Comparison of ENCODE assay signal across 1 cellular context in the genomic region with DNA sequence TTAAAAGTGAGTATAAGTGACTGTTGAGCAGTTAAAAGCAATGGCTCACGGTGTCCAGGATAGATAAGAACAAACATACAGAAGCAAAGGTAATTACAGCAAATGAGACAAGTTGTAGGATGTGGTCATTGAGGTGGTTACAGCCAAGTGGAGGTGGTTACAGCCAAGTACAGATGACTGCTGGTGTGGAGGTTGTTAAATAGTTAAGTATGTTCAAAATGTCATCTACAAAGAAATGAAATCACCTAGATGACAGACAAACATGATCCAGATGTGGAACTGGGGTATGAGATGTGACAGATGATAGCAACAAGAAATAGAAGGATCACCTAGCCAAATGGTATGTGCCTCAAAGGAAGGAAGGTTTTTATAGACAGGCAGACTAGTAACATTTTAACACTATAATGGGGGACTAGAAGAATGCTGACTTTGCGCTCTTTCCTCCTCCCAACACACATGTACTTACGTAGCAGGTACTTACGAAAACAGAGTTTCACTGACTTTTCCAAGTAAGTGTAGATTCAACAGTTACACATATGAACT.
TF ChIP-seq lines count a peak whose summit lies in the region.

No MANE protein-coding gene starts in this region.

TF ChIP-seq in GM23338, 12 proteins besides CTCF, POLR2A, EP300 and RAD21 (continued from another document):
- TF ChIP-seq, protein P1, sequence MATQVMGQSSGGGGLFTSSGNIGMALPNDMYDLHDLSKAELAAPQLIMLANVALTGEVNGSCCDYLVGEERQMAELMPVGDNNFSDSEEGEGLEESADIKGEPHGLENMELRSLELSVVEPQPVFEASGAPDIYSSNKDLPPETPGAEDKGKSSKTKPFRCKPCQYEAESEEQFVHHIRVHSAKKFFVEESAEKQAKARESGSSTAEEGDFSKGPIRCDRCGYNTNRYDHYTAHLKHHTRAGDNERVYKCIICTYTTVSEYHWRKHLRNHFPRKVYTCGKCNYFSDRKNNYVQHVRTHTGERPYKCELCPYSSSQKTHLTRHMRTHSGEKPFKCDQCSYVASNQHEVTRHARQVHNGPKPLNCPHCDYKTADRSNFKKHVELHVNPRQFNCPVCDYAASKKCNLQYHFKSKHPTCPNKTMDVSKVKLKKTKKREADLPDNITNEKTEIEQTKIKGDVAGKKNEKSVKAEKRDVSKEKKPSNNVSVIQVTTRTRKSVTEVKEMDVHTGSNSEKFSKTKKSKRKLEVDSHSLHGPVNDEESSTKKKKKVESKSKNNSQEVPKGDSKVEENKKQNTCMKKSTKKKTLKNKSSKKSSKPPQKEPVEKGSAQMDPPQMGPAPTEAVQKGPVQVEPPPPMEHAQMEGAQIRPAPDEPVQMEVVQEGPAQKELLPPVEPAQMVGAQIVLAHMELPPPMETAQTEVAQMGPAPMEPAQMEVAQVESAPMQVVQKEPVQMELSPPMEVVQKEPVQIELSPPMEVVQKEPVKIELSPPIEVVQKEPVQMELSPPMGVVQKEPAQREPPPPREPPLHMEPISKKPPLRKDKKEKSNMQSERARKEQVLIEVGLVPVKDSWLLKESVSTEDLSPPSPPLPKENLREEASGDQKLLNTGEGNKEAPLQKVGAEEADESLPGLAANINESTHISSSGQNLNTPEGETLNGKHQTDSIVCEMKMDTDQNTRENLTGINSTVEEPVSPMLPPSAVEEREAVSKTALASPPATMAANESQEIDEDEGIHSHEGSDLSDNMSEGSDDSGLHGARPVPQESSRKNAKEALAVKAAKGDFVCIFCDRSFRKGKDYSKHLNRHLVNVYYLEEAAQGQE (IDR thresholded peaks at IDR 0.05; ENCODE audit: unreplicated experiment) = no peak
- TF ChIP-seq STAT1 (IDR thresholded peaks at IDR 0.05; ENCODE audit: unreplicated experiment) (no peak), CREB1 (CRISPR knock-in tag; IDR thresholded peaks at IDR 0.05; ENCODE audit: low read depth) (no peak), ZNF331 (CRISPR knock-in tag; IDR thresholded peaks at IDR 0.05; ENCODE audit: low read depth) (no peak), POLR2AphosphoS5 (IDR thresholded peaks at IDR 0.05; ENCODE audit: low read depth) (no peak), EZH2phosphoT487 (IDR thresholded peaks at IDR 0.05; ENCODE audit: unreplicated experiment) (no peak), ZNF114 (CRISPR knock-in tag; IDR thresholded peaks at IDR 0.05) (no peak)
- TF ChIP-seq, protein P2, sequence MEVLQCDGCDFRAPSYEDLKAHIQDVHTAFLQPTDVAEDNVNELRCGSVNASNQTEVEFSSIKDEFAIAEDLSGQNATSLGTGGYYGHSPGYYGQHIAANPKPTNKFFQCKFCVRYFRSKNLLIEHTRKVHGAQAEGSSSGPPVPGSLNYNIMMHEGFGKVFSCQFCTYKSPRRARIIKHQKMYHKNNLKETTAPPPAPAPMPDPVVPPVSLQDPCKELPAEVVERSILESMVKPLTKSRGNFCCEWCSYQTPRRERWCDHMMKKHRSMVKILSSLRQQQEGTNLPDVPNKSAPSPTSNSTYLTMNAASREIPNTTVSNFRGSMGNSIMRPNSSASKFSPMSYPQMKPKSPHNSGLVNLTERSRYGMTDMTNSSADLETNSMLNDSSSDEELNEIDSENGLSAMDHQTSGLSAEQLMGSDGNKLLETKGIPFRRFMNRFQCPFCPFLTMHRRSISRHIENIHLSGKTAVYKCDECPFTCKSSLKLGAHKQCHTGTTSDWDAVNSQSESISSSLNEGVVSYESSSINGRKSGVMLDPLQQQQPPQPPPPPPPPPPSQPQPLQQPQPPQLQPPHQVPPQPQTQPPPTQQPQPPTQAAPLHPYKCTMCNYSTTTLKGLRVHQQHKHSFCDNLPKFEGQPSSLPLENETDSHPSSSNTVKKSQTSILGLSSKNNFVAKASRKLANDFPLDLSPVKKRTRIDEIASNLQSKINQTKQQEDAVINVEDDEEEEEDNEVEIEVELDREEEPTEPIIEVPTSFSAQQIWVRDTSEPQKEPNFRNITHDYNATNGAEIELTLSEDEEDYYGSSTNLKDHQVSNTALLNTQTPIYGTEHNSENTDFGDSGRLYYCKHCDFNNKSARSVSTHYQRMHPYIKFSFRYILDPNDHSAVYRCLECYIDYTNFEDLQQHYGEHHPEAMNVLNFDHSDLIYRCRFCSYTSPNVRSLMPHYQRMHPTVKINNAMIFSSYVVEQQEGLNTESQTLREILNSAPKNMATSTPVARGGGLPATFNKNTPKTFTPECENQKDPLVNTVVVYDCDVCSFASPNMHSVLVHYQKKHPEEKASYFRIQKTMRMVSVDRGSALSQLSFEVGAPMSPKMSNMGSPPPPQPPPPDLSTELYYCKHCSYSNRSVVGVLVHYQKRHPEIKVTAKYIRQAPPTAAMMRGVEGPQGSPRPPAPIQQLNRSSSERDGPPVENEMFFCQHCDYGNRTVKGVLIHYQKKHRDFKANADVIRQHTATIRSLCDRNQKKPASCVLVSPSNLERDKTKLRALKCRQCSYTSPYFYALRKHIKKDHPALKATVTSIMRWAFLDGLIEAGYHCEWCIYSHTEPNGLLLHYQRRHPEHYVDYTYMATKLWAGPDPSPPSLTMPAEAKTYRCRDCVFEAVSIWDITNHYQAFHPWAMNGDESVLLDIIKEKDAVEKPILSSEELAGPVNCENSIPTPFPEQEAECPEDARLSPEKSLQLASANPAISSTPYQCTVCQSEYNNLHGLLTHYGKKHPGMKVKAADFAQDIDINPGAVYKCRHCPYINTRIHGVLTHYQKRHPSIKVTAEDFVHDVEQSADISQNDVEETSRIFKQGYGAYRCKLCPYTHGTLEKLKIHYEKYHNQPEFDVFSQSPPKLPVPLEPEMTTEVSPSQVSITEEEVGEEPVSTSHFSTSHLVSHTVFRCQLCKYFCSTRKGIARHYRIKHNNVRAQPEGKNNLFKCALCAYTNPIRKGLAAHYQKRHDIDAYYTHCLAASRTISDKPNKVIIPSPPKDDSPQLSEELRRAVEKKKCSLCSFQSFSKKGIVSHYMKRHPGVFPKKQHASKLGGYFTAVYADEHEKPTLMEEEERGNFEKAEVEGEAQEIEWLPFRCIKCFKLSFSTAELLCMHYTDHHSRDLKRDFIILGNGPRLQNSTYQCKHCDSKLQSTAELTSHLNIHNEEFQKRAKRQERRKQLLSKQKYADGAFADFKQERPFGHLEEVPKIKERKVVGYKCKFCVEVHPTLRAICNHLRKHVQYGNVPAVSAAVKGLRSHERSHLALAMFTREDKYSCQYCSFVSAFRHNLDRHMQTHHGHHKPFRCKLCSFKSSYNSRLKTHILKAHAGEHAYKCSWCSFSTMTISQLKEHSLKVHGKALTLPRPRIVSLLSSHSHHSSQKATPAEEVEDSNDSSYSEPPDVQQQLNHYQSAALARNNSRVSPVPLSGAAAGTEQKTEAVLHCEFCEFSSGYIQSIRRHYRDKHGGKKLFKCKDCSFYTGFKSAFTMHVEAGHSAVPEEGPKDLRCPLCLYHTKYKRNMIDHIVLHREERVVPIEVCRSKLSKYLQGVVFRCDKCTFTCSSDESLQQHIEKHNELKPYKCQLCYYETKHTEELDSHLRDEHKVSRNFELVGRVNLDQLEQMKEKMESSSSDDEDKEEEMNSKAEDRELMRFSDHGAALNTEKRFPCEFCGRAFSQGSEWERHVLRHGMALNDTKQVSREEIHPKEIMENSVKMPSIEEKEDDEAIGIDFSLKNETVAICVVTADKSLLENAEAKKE (CRISPR knock-in tag; IDR thresholded peaks at IDR 0.05) = no peak
